1 cellular context compared by ENCODE assay signal in genomic region chr9:124360277-124360676, GRCh38.
TF ChIP-seq lines count a peak whose summit lies in the region.

No MANE protein-coding gene starts in this region.

TF ChIP-seq in liver, 16 proteins besides CTCF, POLR2A, EP300 and RAD21 (continued from another document):
- TF ChIP-seq ATF3 (IDR thresholded peaks at IDR 0.05) (no peak), RXRA (IDR thresholded peaks at IDR 0.05) (no peak), FOXA1 (IDR thresholded peaks at IDR 0.05) (no peak), EGR1 (IDR thresholded peaks at IDR 0.05; ENCODE audit: low read depth in 2 of 2) (no peak), TAF1 (conservative IDR thresholded peaks at IDR 0.05) (no peak), SP1 (IDR thresholded peaks at IDR 0.05) (no peak), FOXA2 (IDR thresholded peaks at IDR 0.05) (no peak), HNF4A (conservative IDR thresholded peaks at IDR 0.05) (no peak)
- TF ChIP-seq, protein P1, sequence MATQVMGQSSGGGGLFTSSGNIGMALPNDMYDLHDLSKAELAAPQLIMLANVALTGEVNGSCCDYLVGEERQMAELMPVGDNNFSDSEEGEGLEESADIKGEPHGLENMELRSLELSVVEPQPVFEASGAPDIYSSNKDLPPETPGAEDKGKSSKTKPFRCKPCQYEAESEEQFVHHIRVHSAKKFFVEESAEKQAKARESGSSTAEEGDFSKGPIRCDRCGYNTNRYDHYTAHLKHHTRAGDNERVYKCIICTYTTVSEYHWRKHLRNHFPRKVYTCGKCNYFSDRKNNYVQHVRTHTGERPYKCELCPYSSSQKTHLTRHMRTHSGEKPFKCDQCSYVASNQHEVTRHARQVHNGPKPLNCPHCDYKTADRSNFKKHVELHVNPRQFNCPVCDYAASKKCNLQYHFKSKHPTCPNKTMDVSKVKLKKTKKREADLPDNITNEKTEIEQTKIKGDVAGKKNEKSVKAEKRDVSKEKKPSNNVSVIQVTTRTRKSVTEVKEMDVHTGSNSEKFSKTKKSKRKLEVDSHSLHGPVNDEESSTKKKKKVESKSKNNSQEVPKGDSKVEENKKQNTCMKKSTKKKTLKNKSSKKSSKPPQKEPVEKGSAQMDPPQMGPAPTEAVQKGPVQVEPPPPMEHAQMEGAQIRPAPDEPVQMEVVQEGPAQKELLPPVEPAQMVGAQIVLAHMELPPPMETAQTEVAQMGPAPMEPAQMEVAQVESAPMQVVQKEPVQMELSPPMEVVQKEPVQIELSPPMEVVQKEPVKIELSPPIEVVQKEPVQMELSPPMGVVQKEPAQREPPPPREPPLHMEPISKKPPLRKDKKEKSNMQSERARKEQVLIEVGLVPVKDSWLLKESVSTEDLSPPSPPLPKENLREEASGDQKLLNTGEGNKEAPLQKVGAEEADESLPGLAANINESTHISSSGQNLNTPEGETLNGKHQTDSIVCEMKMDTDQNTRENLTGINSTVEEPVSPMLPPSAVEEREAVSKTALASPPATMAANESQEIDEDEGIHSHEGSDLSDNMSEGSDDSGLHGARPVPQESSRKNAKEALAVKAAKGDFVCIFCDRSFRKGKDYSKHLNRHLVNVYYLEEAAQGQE (IDR thresholded peaks at IDR 0.05) = no peak
TF ChIP-seq in liver: peak in this region for 0.
